ENCODE assay signal across 12 cellular contexts in genomic region chr17:27492470-27492869, GRCh38.
"Had no signal": no experiment of that assay in that cellular context is flagged by ENCODE, and none has a peak within 500 bp of the region (broad histone marks: within the 10 kb centered on the region; RNA-seq: fewer than 3 reads in every experiment).

No MANE protein-coding gene starts in this region.

- H3K4me3 ChIP-seq: heart right ventricle, left ventricle myocardium inferior, stomach, thoracic aorta had no signal

- H3K4me3 Mint-ChIP-seq: activated naive CD8-positive, alpha-beta T cell treated with anti-CD3 and anti-CD28 coated beads, Interleukin-2, amount 10 ng/mL, durations not matched to agents 7 days and 5 days; activated T-cell treated with anti-CD3 and anti-CD28 coated beads, Interleukin-2, amount 50 U/mL, for 72 hours; T-helper 1 cell treated with Interleukin-12 subunit alpha and Interleukin-12 subunit beta and Interleukin-4 antibody, amounts not matched to agents 30 μg/mL and 1 μg/mL, for 36 hours had no signal

- H3K27ac Mint-ChIP-seq: activated T-cell treated with anti-CD3 and anti-CD28 coated beads, Interleukin-2, amount 50 U/mL, for 72 hours; T-helper 1 cell treated with Interleukin-12 subunit alpha and Interleukin-12 subunit beta and Interleukin-4 antibody, amounts not matched to agents 30 μg/mL and 1 μg/mL, for 36 hours had no signal

- DNase-seq: activated CD4-positive, alpha-beta T cell treated with anti-CD3 and anti-CD28 coated beads, Interleukin-2, amount 50 U/mL, for 4 hours; activated naive CD8-positive, alpha-beta T cell treated with anti-CD3 and anti-CD28 coated beads, Interleukin-2, amount 10 ng/mL, durations not matched to agents 7 days and 5 days; activated T-cell treated with anti-CD3 and anti-CD28 coated beads, Interleukin-2, amount 50 U/mL, for 72 hours; foreskin melanocyte; heart right ventricle; islet precursor cell; left ventricle myocardium inferior; mesenchymal stem cell; right cardiac atrium; stomach had no signal

- ATAC-seq: activated T-cell treated with anti-CD3 and anti-CD28 coated beads, Interleukin-2, amount 50 U/mL, for 72 hours; heart right ventricle; right cardiac atrium had no signal

- H3K9me3 ChIP-seq: heart right ventricle, left ventricle myocardium inferior, stomach, thoracic aorta had no signal

- H3K27me3 ChIP-seq: heart right ventricle, stomach had no signal

- H3K27ac ChIP-seq: left ventricle myocardium inferior, thoracic aorta had no signal

- H3K9me3 Mint-ChIP-seq: activated naive CD8-positive, alpha-beta T cell treated with anti-CD3 and anti-CD28 coated beads, Interleukin-2, amount 10 ng/mL, durations not matched to agents 7 days and 5 days; activated T-cell treated with anti-CD3 and anti-CD28 coated beads, Interleukin-2, amount 50 U/mL, for 72 hours; T-helper 1 cell treated with Interleukin-12 subunit alpha and Interleukin-12 subunit beta and Interleukin-4 antibody, amounts not matched to agents 30 μg/mL and 1 μg/mL, for 36 hours had no signal

- H3K27me3 Mint-ChIP-seq: activated naive CD8-positive, alpha-beta T cell treated with anti-CD3 and anti-CD28 coated beads, Interleukin-2, amount 10 ng/mL, durations not matched to agents 7 days and 5 days had no signal

- H3K36me3 ChIP-seq: heart right ventricle, left ventricle myocardium inferior, stomach, thoracic aorta had no signal
